Comparison of ENCODE assay signal across 15 cellular contexts in genomic region chr6:11650711-11651110, GRCh38.
DNase-seq lines count a peak whose midpoint lies in the region; ATAC-seq and TF ChIP-seq lines count a peak whose summit lies in the region.
"Had no signal": no experiment of that assay in that cellular context is flagged by ENCODE, and none has a peak within 500 bp of the region (broad histone marks: within the 10 kb centered on the region; RNA-seq: fewer than 3 reads in every experiment).

No MANE protein-coding gene starts in this region.

- TF ChIP-seq CTCF in PC-3 (conservative IDR thresholded peaks at IDR 0.05; ENCODE audit: low read depth, low read length) (no peak), fibroblast of villous mesenchyme (IDR thresholded peaks at IDR 0.05; ENCODE audit: insufficient read depth, low read depth, low read length) (no peak), osteoblast (IDR thresholded peaks at IDR 0.05; ENCODE audit: extremely low read depth, low read depth, low read length) (no peak), glutamatergic neuron (IDR thresholded peaks at IDR 0.05; ENCODE audit: partially characterized antibody, unreplicated experiment) (no peak)

- intact Hi-C loops in PC-3 (cut with micrococcal nuclease), result loop anchor here (10.0 kb wide), 1 partner anchor 954 kb away; no protein-coding TSS in a partner anchor

- H3K36me3 Mint-ChIP-seq in glutamatergic neuron (ENCODE audit: unreplicated experiment), result peaks cover 10% of the 10 kb centered on the region

- H3K27ac ChIP-seq in PC-3 (ENCODE audit: low read length) (no peak overlapping the region), osteoblast (ENCODE audit: low read depth, low read length) (peak overlapping the region; percentile 3)
- H3K27ac ChIP-seq: BLaER1, pancreas had no signal

- H3K4me1 ChIP-seq in ES-I3 (ENCODE audit: insufficient read depth, low read length) (peaks cover 48% of the 10 kb centered on the region), PC-3 (ENCODE audit: insufficient read depth, low read length) (peaks cover 32% of the 10 kb centered on the region), osteoblast (ENCODE audit: insufficient read depth, low read length) (peaks cover 40% of the 10 kb centered on the region)
- H3K4me1 ChIP-seq: pancreas had no signal

- CTCF ChIA-PET in PC-3 (lab: Charles Lee), result no interaction called here

- POLR2A ChIA-PET in PC-3 (lab: Charles Lee; ENCODE audit: unreplicated experiment), result no interaction called here

- H2AFZ ChIP-seq in PC-3 (ENCODE audit: low read length), result no peak overlapping the region
- peak overlapping the region; percentile 2 for H2AFZ ChIP-seq in osteoblast (ENCODE audit: low read length)

- H4K20me1 ChIP-seq in PC-3 (ENCODE audit: low read length) (no peaks in the 10 kb centered on the region), osteoblast (ENCODE audit: insufficient read depth, low read length) (no peaks in the 10 kb centered on the region)
- H4K20me1 ChIP-seq: BLaER1 had no signal

- no peak overlapping the region for H3K27ac Mint-ChIP-seq in glutamatergic neuron (ENCODE audit: unreplicated experiment)
- H3K27ac Mint-ChIP-seq: activated CD4-positive, alpha-beta memory T cell treated with anti-CD3 and anti-CD28 coated beads, Interleukin-2, amount 10 ng/mL, durations not matched to agents 7 days and 5 days; activated T-helper 2 cell treated with anti-CD3 and anti-CD28 coated beads, Interferon-gamma antibody, Interleukin-2, Interleukin-4, amounts not matched to agents 10 μg/mL and 5 μg/mL and 100 μg/mL, durations not matched to agents 14 hours and 24 hours and 36 hours; mesothelial cell of epicardium had no signal

- H3K4me2 ChIP-seq in PC-3 (ENCODE audit: low read length) (peak overlapping the region; percentile 11; the same call in 1 of the 2 replicates), osteoblast (ENCODE audit: insufficient read depth, low read length) (no peak overlapping the region)
- H3K4me2 ChIP-seq: BLaER1 had no signal

- ATAC-seq in PC-3, result 0 out of 2 replicates have a peak, but pooled peaks have one; percentile 13
- no peak for ATAC-seq in GM18517 (IDR thresholded peaks at IDR 0.05; ENCODE audit: unreplicated experiment)
- ATAC-seq: pancreas had no signal

- no TSS peak for BruUV-seq in PC-3 (replicated peaks; lab: Mats Ljungman, UMichigan)

- no peak overlapping the region for H3K4me3 Mint-ChIP-seq in glutamatergic neuron (ENCODE audit: unreplicated experiment)
- H3K4me3 Mint-ChIP-seq: activated CD4-positive, alpha-beta memory T cell treated with anti-CD3 and anti-CD28 coated beads, Interleukin-2, amount 10 ng/mL, durations not matched to agents 7 days and 5 days; mesothelial cell of epicardium had no signal

- no peaks in the 10 kb centered on the region for H3F3A ChIP-seq in PC-3 (ENCODE audit: low read length, unreplicated experiment)

- H3K4me3 ChIP-seq in PC-3 (ENCODE audit: low read length) (no peak overlapping the region), fibroblast of villous mesenchyme (ENCODE audit: low read depth, low read length) (no peak overlapping the region), osteoblast (ENCODE audit: insufficient read depth, low read length) (no peak overlapping the region)
- H3K4me3 ChIP-seq: BLaER1, pancreas had no signal

- H3K9me3 ChIP-seq in ES-I3 (ENCODE audit: control insufficient read depth, insufficient read depth, low read length) (peaks cover 9% of the 10 kb centered on the region; the same call in 1 of the 2 replicates), PC-3 (ENCODE audit: low read length) (no peaks in the 10 kb centered on the region), osteoblast (ENCODE audit: low read depth, low read length) (no peaks in the 10 kb centered on the region)
- H3K9me3 ChIP-seq: pancreas had no signal

- no peaks in the 10 kb centered on the region for H3K79me2 ChIP-seq in PC-3 (ENCODE audit: low read length)
- no peaks in the 10 kb centered on the region for H3K79me2 ChIP-seq in osteoblast (ENCODE audit: insufficient read depth, low read length)

- H3K27me3 Mint-ChIP-seq in glutamatergic neuron (ENCODE audit: unreplicated experiment), result peaks cover 2% of the 10 kb centered on the region

- H3K27me3 ChIP-seq in PC-3 (ENCODE audit: low read length) (no peaks in the 10 kb centered on the region), osteoblast (ENCODE audit: insufficient read depth, low read length) (no peaks in the 10 kb centered on the region)
- H3K27me3 ChIP-seq: BLaER1, pancreas had no signal

- H3K9ac ChIP-seq in ES-I3 (ENCODE audit: low read depth, low read length), result peak overlapping the region; percentile 5; the same call in 1 of the 2 replicates
- no peak overlapping the region for H3K9ac ChIP-seq in PC-3 (ENCODE audit: low read length)
- H3K9ac ChIP-seq: BLaER1 had no signal

- H3K9me2 ChIP-seq in PC-3 (replicated peaks; ENCODE audit: low read length), result no peaks in the 10 kb centered on the region

- no peaks in the 10 kb centered on the region for H3K9me3 Mint-ChIP-seq in glutamatergic neuron (ENCODE audit: unreplicated experiment)
- H3K9me3 Mint-ChIP-seq: activated CD4-positive, alpha-beta memory T cell treated with anti-CD3 and anti-CD28 coated beads, Interleukin-2, amount 10 ng/mL, durations not matched to agents 7 days and 5 days; activated T-helper 2 cell treated with anti-CD3 and anti-CD28 coated beads, Interferon-gamma antibody, Interleukin-2, Interleukin-4, amounts not matched to agents 10 μg/mL and 5 μg/mL and 100 μg/mL, durations not matched to agents 14 hours and 24 hours and 36 hours had no signal

- DNase-seq in PC-3, result peak; percentile 26
- peak; percentile 6 for DNase-seq in fibroblast of villous mesenchyme (ENCODE audit: low read depth)
- no peak for DNase-seq in osteoblast (ENCODE audit: insufficient read length, low spot score, missing footprints)
- DNase-seq in Ammon's horn (ENCODE audit: low spot score), result no peak
- no peak for DNase-seq in glutamatergic neuron
- DNase-seq in hypothalamus (lab: John Stamatoyannopoulos, UW), result no peak
- DNase-seq: activated CD4-positive, alpha-beta memory T cell treated with anti-CD3 and anti-CD28 coated beads, Interleukin-2, amount 10 ng/mL, durations not matched to agents 7 days and 5 days; DMS79; pancreas; SHP77 had no signal

- H3K36me3 ChIP-seq in ES-I3 (ENCODE audit: insufficient read depth, low read length) (0 out of 2 replicates have a peak, but pooled peaks cover 3% of the 10 kb centered on the region), PC-3 (ENCODE audit: low read depth, low read length) (no peaks in the 10 kb centered on the region), osteoblast (ENCODE audit: insufficient read depth, low read length) (no peaks in the 10 kb centered on the region)
- H3K36me3 ChIP-seq: BLaER1, pancreas had no signal

- no peaks in the 10 kb centered on the region for H3K4me1 Mint-ChIP-seq in glutamatergic neuron (ENCODE audit: low read depth, unreplicated experiment)

Comparison
In these comparisons a context has a peak if more than half of its experiments do, and no peak if none do; other contexts are left out.
1. DNase-seq: peak in PC-3 (single experiment) and fibroblast of villous mesenchyme (single experiment); none in osteoblast (single experiment), Ammon's horn (single experiment), glutamatergic neuron (single experiment) and hypothalamus (0 of 51).